ENCODE assay signal across 1 cellular context in the genomic region with DNA sequence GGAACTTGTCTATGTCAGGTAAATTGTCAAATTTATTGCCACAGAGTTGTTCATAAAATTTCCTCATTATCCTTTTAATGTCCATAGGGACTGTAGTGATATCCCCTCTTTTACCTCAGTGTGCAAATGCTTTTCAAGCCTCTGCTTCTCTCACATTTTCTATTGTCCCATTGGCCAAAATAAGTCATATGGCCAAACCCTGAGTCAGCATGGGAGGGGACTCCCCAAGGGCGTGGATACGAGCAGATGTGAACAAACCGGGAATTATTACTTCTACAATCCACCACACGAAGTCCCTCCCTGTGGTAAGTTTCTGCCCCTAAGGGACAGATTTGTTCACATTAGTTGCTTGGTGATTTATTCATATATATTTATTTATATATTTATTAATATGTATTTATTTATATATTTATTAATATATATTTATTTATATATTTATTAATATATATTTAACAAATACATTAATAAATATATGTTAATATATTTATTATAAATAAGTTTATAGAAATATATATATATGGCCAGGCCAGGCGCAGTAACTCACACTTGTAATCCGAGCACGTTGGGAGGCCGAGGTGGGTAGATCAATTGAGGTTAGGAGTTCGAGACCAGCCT.
A peak's percentile ranks its signal among the peaks of the same experiment; 100 is the strongest.
TF ChIP-seq lines count a peak whose summit lies in the region.

No MANE protein-coding gene starts in this region.

TF ChIP-seq in SK-N-SH, 30 proteins besides CTCF, POLR2A, EP300 and RAD21 (continued from another document):
- TF ChIP-seq USF1 (IDR thresholded peaks at IDR 0.05; ENCODE audit: borderline replicate concordance, low read depth), result peak; percentile 31; the same call in 1 of the 2 replicates
- no peak for TF ChIP-seq SMC3 (IDR thresholded peaks at IDR 0.05; ENCODE audit: low read depth, low read length)
- TF ChIP-seq FOXM1 (IDR thresholded peaks at IDR 0.05; ENCODE audit: low read depth), result no peak
- TF ChIP-seq POLR2AphosphoS5 (IDR thresholded peaks at IDR 0.05; ENCODE audit: low read depth, low read length), result no peak
- no peak for TF ChIP-seq ELF1 (IDR thresholded peaks at IDR 0.05)
TF ChIP-seq in SK-N-SH: peak in this region for 1.
